ENCODE assay signal across 8 cellular contexts in the genomic region with DNA sequence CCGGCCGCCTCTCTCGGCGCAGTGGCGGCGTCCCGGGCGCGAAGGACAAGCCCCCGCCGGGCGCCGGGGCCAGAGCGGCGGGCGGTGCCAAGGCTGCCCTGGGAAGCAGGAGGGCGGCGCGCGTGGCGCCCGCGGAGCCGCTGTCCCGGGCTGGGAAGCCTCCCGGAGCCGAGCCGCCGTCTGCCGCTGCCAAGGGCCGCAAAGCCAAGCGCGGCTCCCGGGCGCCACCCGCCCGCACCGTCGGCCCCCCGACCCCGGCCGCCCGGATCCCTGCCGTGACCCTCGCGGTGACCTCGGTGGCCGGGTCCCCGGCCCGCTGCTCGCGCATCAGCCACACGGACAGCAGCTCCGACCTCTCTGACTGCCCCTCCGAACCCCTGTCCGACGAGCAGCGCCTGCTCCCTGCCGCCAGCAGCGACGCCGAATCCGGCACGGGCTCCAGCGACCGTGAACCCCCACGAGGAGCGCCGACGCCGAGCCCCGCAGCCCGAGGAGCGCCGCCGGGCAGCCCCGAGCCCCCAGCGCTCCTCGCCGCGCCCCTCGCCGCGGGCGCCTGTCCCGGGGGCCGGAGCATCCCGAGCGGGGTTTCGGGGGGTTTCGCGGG. TPM values are rescaled to one million over a fixed set of nuclear protein-coding genes. Genes with fewer than 3 reads are reported as not detected.
DNase-seq lines count a peak whose midpoint lies in the region; ATAC-seq, FAIRE-seq and TF ChIP-seq lines count a peak whose summit lies in the region.

No MANE protein-coding gene starts in this region.

- no peak for FAIRE-seq in astrocyte (lab: Jason Lieb, UNC)
- FAIRE-seq in keratinocyte (lab: Jason Lieb, UNC), result no peak

- H3K27me3 Mint-ChIP-seq in astrocyte (ENCODE audit: low read depth, unreplicated experiment), result no peaks in the 10 kb centered on the region

- dilution Hi-C loops in keratinocyte (cut with MboI; ENCODE audit: extremely low pct_ligation_motif_present, low sequenced_read_pairs), result no loop called here

- peak overlapping the region; percentile 84 for H3K4me3 ChIP-seq in astrocyte (ENCODE audit: insufficient read depth, low read depth, low read length)
- H3K4me3 ChIP-seq in keratinocyte (ENCODE audit: control insufficient read depth in 2 of 3, extremely low read depth in 1 of 3, insufficient read depth in 2 of 3, low read depth in 1 of 3, low read length in 3 of 3), result peak overlapping the region; percentile 60 to 88 (median 88)

- no peak overlapping the region for H3K27ac Mint-ChIP-seq in astrocyte (ENCODE audit: unreplicated experiment)

- H3K27me3 ChIP-seq in astrocyte (ENCODE audit: insufficient read depth, low read length) (no peaks in the 10 kb centered on the region), keratinocyte (ENCODE audit: control insufficient read depth, extremely low read depth, insufficient read depth, low read length) (no peaks in the 10 kb centered on the region)

- peak overlapping the region; percentile 92 for H3K9ac ChIP-seq in astrocyte (ENCODE audit: low read length)
- H3K9ac ChIP-seq in keratinocyte (ENCODE audit: control insufficient read depth, extremely low read depth, insufficient read depth, low read length), result peak overlapping the region; percentile 85

- peak overlapping the region; percentile 99 for H3K4me2 ChIP-seq in astrocyte (ENCODE audit: low read length)
- H3K4me2 ChIP-seq in keratinocyte (ENCODE audit: control insufficient read depth, extremely low read depth, insufficient read depth, low read depth, low read length), result peak overlapping the region; percentile 94

- no peak overlapping the region for H2AFZ ChIP-seq in astrocyte (ENCODE audit: low read depth, low read length)
- H2AFZ ChIP-seq in keratinocyte (ENCODE audit: control insufficient read depth, low read length), result no peak overlapping the region

- peaks cover 5% of the 10 kb centered on the region for H3K9me1 ChIP-seq in keratinocyte (ENCODE audit: control insufficient read depth, extremely low read depth, insufficient read depth, low read length)

- peak; percentile 2 for ATAC-seq in HG03520 (IDR thresholded peaks at IDR 0.05; ENCODE audit: unreplicated experiment)
- no peak for ATAC-seq in GM19035 (IDR thresholded peaks at IDR 0.05; ENCODE audit: unreplicated experiment)

- intact Hi-C loops in posterior vena cava (cut with DNase I), result loop anchor here (10.0 kb wide), 2 partner anchors 89 to 279 kb away; no protein-coding TSS in a partner anchor

- peaks cover 36% of the 10 kb centered on the region for H3K4me1 ChIP-seq in astrocyte (ENCODE audit: insufficient read depth, low read length)
- H3K4me1 ChIP-seq in keratinocyte (ENCODE audit: control insufficient read depth, extremely low read depth, insufficient read depth, low read length), result peaks cover 28% of the 10 kb centered on the region

- H3K36me3 ChIP-seq in astrocyte (ENCODE audit: insufficient read depth, low read length), result peaks cover 5% of the 10 kb centered on the region
- peaks cover 2 to 9% of the 10 kb centered on the region in 2 experiments for H3K36me3 ChIP-seq in keratinocyte (ENCODE audit: control insufficient read depth in 2 of 2, extremely low read depth in 1 of 2, insufficient read depth in 2 of 2, low read length in 2 of 2)

- H4K20me1 ChIP-seq in astrocyte (ENCODE audit: insufficient read depth, low read length) (peaks cover 36% of the 10 kb centered on the region), keratinocyte (ENCODE audit: control insufficient read depth, extremely low read depth, insufficient read depth, low read length) (peaks cover 7% of the 10 kb centered on the region)

- H3K4me3 Mint-ChIP-seq in astrocyte (ENCODE audit: unreplicated experiment), result peak overlapping the region; percentile 75

- no peaks in the 10 kb centered on the region for H3K9me3 ChIP-seq in astrocyte (ENCODE audit: insufficient read depth, low read depth, low read length)
- H3K9me3 ChIP-seq in keratinocyte (ENCODE audit: control insufficient read depth, low read depth, low read length), result no peaks in the 10 kb centered on the region

- no peaks in the 10 kb centered on the region for H3K9me3 Mint-ChIP-seq in astrocyte (ENCODE audit: unreplicated experiment)

- peak; percentile 72 for DNase-seq in DMS 273 (lab: John Stamatoyannopoulos, UW; ENCODE audit: unreplicated experiment)
- no peak for DNase-seq in DMS 273 treated with DMSO at 0.1 percent for 48 hours (lab: John Stamatoyannopoulos, UW)
- no peak for DNase-seq in astrocyte (ENCODE audit: low read depth)
- no peak for DNase-seq in keratinocyte (ENCODE audit: low read depth, low spot score)
- DNase-seq in stimulated activated naive CD4-positive, alpha-beta T cell treated with Interleukin-2 at 50 U/mL for 16 hours (lab: John Stamatoyannopoulos, UW), result peak; percentile 9
- no peak for DNase-seq in posterior vena cava (ENCODE audit: low spot score)

- peaks cover 7% of the 10 kb centered on the region for H3K36me3 Mint-ChIP-seq in astrocyte (ENCODE audit: low read depth, unreplicated experiment)

- TF ChIP-seq CTCF in astrocyte (IDR thresholded peaks at IDR 0.05; ENCODE audit: insufficient read depth, low read depth, low read length) (no peak), keratinocyte (optimal IDR thresholded peaks at IDR 0.05 in 1 of 3, IDR thresholded peaks at IDR 0.05 in 1 of 3, conservative IDR thresholded peaks at IDR 0.05 in 1 of 3; ENCODE audit: extremely low read depth in 1 of 3, insufficient read depth in 2 of 3, low read length in 3 of 3) (no peak)

- H3K27ac ChIP-seq in astrocyte (ENCODE audit: low read depth, low read length) (peak overlapping the region; percentile 54), keratinocyte (ENCODE audit: control insufficient read depth, insufficient read depth, low read length) (peak overlapping the region; percentile 75)

- peaks cover 20% of the 10 kb centered on the region for H3K4me1 Mint-ChIP-seq in astrocyte (ENCODE audit: low read depth, unreplicated experiment)

- H3K79me2 ChIP-seq in astrocyte (ENCODE audit: insufficient read depth, low read length) (peaks cover 52% of the 10 kb centered on the region), keratinocyte (ENCODE audit: control insufficient read depth, insufficient read depth, low read length) (peaks cover 46% of the 10 kb centered on the region)

RNA-seq across cellular contexts. Expression of gene MTCL1, which starts 0.7 kb away (rescaled TPM):
- total RNA-seq in astrocyte (48.6 and 59.3 TPM in 2 replicates), posterior vena cava (10 to 100 TPM in 1 of 2 donors, 1 to 10 TPM in 1; 7.4 to 17.2 TPM)
- 9.6 to 15.4 TPM (median 10.4 TPM) in 3 replicates for polyA plus RNA-seq in keratinocyte
- 30.3 TPM for polyA plus RNA-seq in keratinocyte (2011; ENCODE audit: low read depth)
- polyA plus RNA-seq in keratinocyte (2011; cell fraction: cytosol; rRNA removed), result 6.1 and 8.8 TPM in 2 replicates
- 43.3 and 43.9 TPM in 2 replicates for polyA plus RNA-seq in keratinocyte (2011; cell fraction: nucleus; rRNA removed)
- polyA plus RNA-seq in keratinocyte (2012; ENCODE audit: low replicate concordance), result 9.3 and 13.3 TPM in 2 replicates
- polyA minus RNA-seq in keratinocyte, result 13.6 to 27.4 TPM (median 21.6 TPM) in 3 replicates
- polyA minus RNA-seq in keratinocyte (2011; cell fraction: cytosol; rRNA and poly(A)+ RNA removed), result 10.6 TPM
- polyA minus RNA-seq in keratinocyte (2011; cell fraction: nucleus; rRNA and poly(A)+ RNA removed), result 34.3 and 64.2 TPM in 2 replicates

Comparison
In these comparisons a context has a peak if more than half of its experiments do, and no peak if none do; other contexts are left out.
1. DNase-seq: peak in DMS 273 (single experiment) and stimulated activated naive CD4-positive, alpha-beta T cell treated with Interleukin-2 at 50 U/mL for 16 hours (single experiment); none in DMS 273 treated with DMSO at 0.1 percent for 48 hours (single experiment), astrocyte (single experiment), keratinocyte (single experiment) and posterior vena cava (single experiment).